ENCODE assay signal across 2 cellular contexts in genomic region chr9:122095010-122095767, GRCh38.
TF ChIP-seq lines count a peak whose summit lies in the region.

No MANE protein-coding gene starts in this region.

TF ChIP-seq in IMR-90, 13 proteins besides CTCF, POLR2A, EP300 and RAD21 (continued from another document):
- TF ChIP-seq CEBPB (IDR thresholded peaks at IDR 0.05; ENCODE audit: low read depth, low read length) (peak; percentile 54; the same call in 1 of the 2 replicates), MXI1 (IDR thresholded peaks at IDR 0.05; ENCODE audit: borderline replicate concordance, low read depth, low read length) (no peak)
TF ChIP-seq in IMR-90: peak in this region for 2.

TF ChIP-seq in SK-N-SH, 30 proteins besides CTCF, POLR2A, EP300 and RAD21 (continued from another document):
- TF ChIP-seq MAX (IDR thresholded peaks at IDR 0.05; ENCODE audit: low read depth) (no peak), SMC3 (IDR thresholded peaks at IDR 0.05; ENCODE audit: low read depth, low read length) (peak; percentile 33; the same call in 1 of the 2 replicates), PBX3 (IDR thresholded peaks at IDR 0.05) (no peak), FOSL2 (IDR thresholded peaks at IDR 0.05; ENCODE audit: borderline replicate concordance, low read depth) (no peak), RXRA (IDR thresholded peaks at IDR 0.05; ENCODE audit: borderline replicate concordance, low read depth) (no peak), REST (IDR thresholded peaks at IDR 0.05; ENCODE audit: low read depth, low read length) (peak; percentile 92), FOXJ3 (CRISPR knock-in tag; IDR thresholded peaks at IDR 0.05) (no peak), POLR2AphosphoS5 (IDR thresholded peaks at IDR 0.05; ENCODE audit: low read depth, low read length) (no peak), NRF1 (IDR thresholded peaks at IDR 0.05; ENCODE audit: low read depth, low read length) (no peak)
